ENCODE assay signal across 21 cellular contexts in the genomic region with DNA sequence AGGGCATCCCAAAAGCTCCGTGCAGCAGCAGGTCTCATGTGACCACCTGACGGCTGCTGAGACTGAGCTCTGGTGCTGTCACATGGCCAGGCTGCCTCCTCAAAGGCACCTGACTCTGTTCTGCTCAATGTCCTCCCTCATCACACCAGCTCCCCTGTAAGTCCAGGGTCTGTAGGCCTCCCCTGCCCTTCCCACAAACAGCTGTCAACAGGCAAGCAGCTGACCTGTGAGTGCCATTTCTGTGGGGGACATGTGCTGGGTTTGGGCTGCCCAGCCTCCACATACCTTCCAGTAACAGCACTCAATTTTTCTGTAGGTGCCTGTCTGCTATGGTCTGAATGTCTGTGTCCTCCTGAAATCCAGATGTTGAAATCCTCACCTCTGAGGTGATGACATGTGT. TPM values are rescaled to one million over a fixed set of nuclear protein-coding genes. Genes with fewer than 3 reads are reported as not detected.
A peak's percentile ranks its signal among the peaks of the same experiment; 100 is the strongest.
DNase-seq lines count a peak whose midpoint lies in the region; ATAC-seq, FAIRE-seq and TF ChIP-seq lines count a peak whose summit lies in the region.
"Had no signal": no experiment of that assay in that cellular context is flagged by ENCODE, and none has a peak within 500 bp of the region (broad histone marks: within the 10 kb centered on the region; RNA-seq: fewer than 3 reads in every experiment).

No MANE protein-coding gene starts in this region.

- H3K18ac ChIP-seq in H1 (ENCODE audit: extremely low read depth, low read length) = no peak overlapping the region

- H4K20me1 ChIP-seq in H1 (replicated peaks in 1 of 2; ENCODE audit: control insufficient read depth in 1 of 2, insufficient read depth in 2 of 2, low read length in 2 of 2) = peaks cover 6 to 15% of the 10 kb centered on the region in 2 experiments

- H3K36me3 ChIP-seq in H7 (replicated peaks; ENCODE audit: control insufficient read depth, insufficient read depth, low read length) (no peaks in the 10 kb centered on the region; the same call in 1 of the 2 replicates), H1 (ENCODE audit: control insufficient read depth in 2 of 4, insufficient read depth in 4 of 4, low read length in 3 of 4) (no peaks in the 10 kb centered on the region)
- H3K36me3 ChIP-seq: HAP-1 had no signal

- FAIRE-seq in H1 (lab: Jason Lieb, UNC) = no peak
- FAIRE-seq: G401.6, GM12892 had no signal

- H2AK5ac ChIP-seq in H1 (ENCODE audit: low read depth, low read length) = no peak overlapping the region

- no peak for TF ChIP-seq RAD21 in H1 (IDR thresholded peaks at IDR 0.05 in 1 of 2, conservative IDR thresholded peaks at IDR 0.05 in 1 of 2; ENCODE audit: low read depth in 2 of 2, low read length in 2 of 2)

- H4K8ac ChIP-seq in H1 (ENCODE audit: extremely low read depth, insufficient read depth, low read length) = peak overlapping the region; percentile 5; the same call in 1 of the 2 replicates

- peaks cover 16% of the 10 kb centered on the region for H3K9me3 Mint-ChIP-seq in activated naive CD4-positive, alpha-beta T cell treated with anti-CD3 and anti-CD28 coated beads, Interleukin-2, amount 10 ng/mL, durations not matched to agents 7 days and 5 days
- peaks cover 0 to 8% of the 10 kb centered on the region in 2 donors for H3K9me3 Mint-ChIP-seq in activated naive CD4-positive, alpha-beta T cell treated with anti-CD3 and anti-CD28 coated beads, Interleukin-2, amount 50 U/mL, for 72 hours
- no peaks in the 10 kb centered on the region for H3K9me3 Mint-ChIP-seq in stimulated activated naive B cell treated with anti-CD40 and anti-IgM and Interleukin-4, amounts not matched to agents 10 μg/mL and 1 μg/mL and 100 μg/mL, for 72 hours

- TF ChIP-seq CTCF in H1 (IDR thresholded peaks at IDR 0.05; ENCODE audit: control extremely low read depth in 1 of 3, insufficient read depth in 1 of 3, low read depth in 1 of 3, low read length in 3 of 3) = no peak

- no peak overlapping the region for H2BK5ac ChIP-seq in H1 (ENCODE audit: low read depth, low read length)

- H3K79me1 ChIP-seq in H1 (ENCODE audit: low read depth, low read length) = peaks cover 5% of the 10 kb centered on the region; the same call in 1 of the 2 replicates

- WGBS in H1 (ENCODE audit: extremely low coverage in 1 of 2, insufficient coverage in 1 of 2, insufficient read length in 1 of 2, insufficient replicate concordance in 2 of 2, low coverage in 1 of 2, low lambda C conversion rate in 2 of 2, missing lambda C conversion rate in 1 of 2), 2 experiments = 88% methylated on average over 2 of the region's 2 CpGs; no CpG with 5 or more reads in 1 of the 2 experiments

- TF ChIP-seq EP300 in H1 (IDR thresholded peaks at IDR 0.05; ENCODE audit: borderline replicate concordance in 1 of 2, low read depth in 2 of 2, low read length in 2 of 2) = no peak

- no peak overlapping the region for H3K27ac ChIP-seq in H1 (ENCODE audit: low read depth, low read length)
- H3K27ac ChIP-seq: C4-2B had no signal

- H3K4ac ChIP-seq in H1 (replicated peaks; ENCODE audit: insufficient read length, low read depth, low read length) = no peak overlapping the region

- no peaks in the 10 kb centered on the region for H3K23me2 ChIP-seq in H1 (ENCODE audit: low read depth, low read length)

- no peak overlapping the region for H2BK120ac ChIP-seq in H1 (replicated peaks; ENCODE audit: low read depth, low read length)

- H2AFZ ChIP-seq in H1 (ENCODE audit: low read length) = no peak overlapping the region
- H2AFZ ChIP-seq: GM23338 had no signal

- ATAC-seq in activated naive CD4-positive, alpha-beta T cell treated with anti-CD3 and anti-CD28 coated beads, Interleukin-2, amount 50 U/mL, for 72 hours = no peak
- ATAC-seq in stimulated activated naive B cell treated with anti-CD40 and anti-IgM and Interleukin-4, amounts not matched to agents 10 μg/mL and 1 μg/mL and 100 μg/mL, for 72 hours (replicated peaks) = no peak
- ATAC-seq in HG03159 (IDR thresholded peaks at IDR 0.05; ENCODE audit: unreplicated experiment) = no peak
- ATAC-seq: GM23338 had no signal

- peak overlapping the region; percentile 24 for H3K27ac Mint-ChIP-seq in activated naive CD4-positive, alpha-beta T cell treated with anti-CD3 and anti-CD28 coated beads, Interleukin-2, amount 10 ng/mL, durations not matched to agents 7 days and 5 days
- H3K27ac Mint-ChIP-seq in activated naive CD4-positive, alpha-beta T cell treated with anti-CD3 and anti-CD28 coated beads, Interleukin-2, amount 50 U/mL, for 72 hours = peak overlapping the region in 1 of 2 donors; percentile 77
- H3K27ac Mint-ChIP-seq in stimulated activated naive B cell treated with anti-CD40 and anti-IgM and Interleukin-4, amounts not matched to agents 10 μg/mL and 1 μg/mL and 100 μg/mL, for 72 hours = peak overlapping the region; percentile 51
- H3K27ac Mint-ChIP-seq: GM23338, HFFc6 had no signal

- H3K79me2 ChIP-seq in H1 (ENCODE audit: control insufficient read depth in 1 of 2, insufficient read depth in 2 of 2, low read length in 2 of 2) = peaks cover 0 to 26% of the 10 kb centered on the region in 2 experiments; a peak in 2 of 4 replicates

- H3K4me1 ChIP-seq in H1 (replicated peaks in 1 of 4; ENCODE audit: control insufficient read depth in 3 of 4, insufficient read depth in 4 of 4, low read length in 3 of 4) = peaks cover 0 to 3% (median 0%) of the 10 kb centered on the region in 4 experiments; a peak in 1 of 7 replicates
- H3K4me1 ChIP-seq: Caco-2 had no signal

- H2BK20ac ChIP-seq in H1 (ENCODE audit: low read length) = no peak overlapping the region

- H3K9me3 ChIP-seq in H1 (ENCODE audit: insufficient read depth in 2 of 2, low read depth in 1 of 2, low read length in 1 of 2) = peaks cover 0 to 2% of the 10 kb centered on the region in 2 experiments; a peak in 1 of 4 replicates
- H3K9me3 ChIP-seq: HAP-1 had no signal

- no peak for DNase-seq in activated naive CD4-positive, alpha-beta T cell treated with anti-CD3 and anti-CD28 coated beads, Interleukin-2, amount 10 ng/mL, durations not matched to agents 7 days and 5 days
- no peak for DNase-seq in activated naive CD4-positive, alpha-beta T cell treated with anti-CD3 and anti-CD28 coated beads, Interleukin-2, amount 50 U/mL, for 72 hours (ENCODE audit: low spot score in 2 of 2)
- DNase-seq in H7 (peak; percentile 10), H1 (ENCODE audit: low read depth in 1 of 2, low spot score in 2 of 2) (no peak), AML-193 (lab: John Stamatoyannopoulos, UW) (no peak), NCI-H1436 (lab: John Stamatoyannopoulos, UW) (no peak)
- DNase-seq in stimulated activated naive B cell treated with anti-CD40 and anti-IgM and Interleukin-4, amounts not matched to agents 10 μg/mL and 1 μg/mL and 100 μg/mL, for 72 hours = no peak
- DNase-seq: 8988T, Caco-2, DMS79, EL, HFFc6, IMR-90, KG1 had no signal

- CTCF ChIA-PET in activated naive CD4-positive, alpha-beta T cell treated with anti-CD3 and anti-CD28 coated beads, Interleukin-2, amount 10 ng/mL, durations not matched to agents 7 days and 5 days (lab: Charles Lee) = interaction anchor here (1.7 to 2.9 kb wide), 2 partner anchors 8 to 44 kb away, joined by 5 to 10 read pairs; no protein-coding TSS in a partner anchor
- CTCF ChIA-PET in H1 (lab: Charles Lee; ENCODE audit: partially characterized antibody) = interaction anchor here (0.7 to 8.5 kb wide), 5 partner anchors 9 to 307 kb away, joined by 3 to 77 read pairs (median 3); partner anchors contain the start of gene NUP210

- no peak overlapping the region for H3K4me2 ChIP-seq in H1 (ENCODE audit: insufficient read depth in 1 of 2, low read depth in 2 of 2, low read length in 2 of 2)
- H3K4me2 ChIP-seq: GM23338 had no signal

- no peak overlapping the region for H3K4me3 Mint-ChIP-seq in activated naive CD4-positive, alpha-beta T cell treated with anti-CD3 and anti-CD28 coated beads, Interleukin-2, amount 10 ng/mL, durations not matched to agents 7 days and 5 days
- no peak overlapping the region for H3K4me3 Mint-ChIP-seq in stimulated activated naive B cell treated with anti-CD40 and anti-IgM and Interleukin-4, amounts not matched to agents 10 μg/mL and 1 μg/mL and 100 μg/mL, for 72 hours
- H3K4me3 Mint-ChIP-seq: CD8-positive, alpha-beta memory T cell; GM23338; HFFc6 had no signal

- POLR2A ChIA-PET in H1 (lab: Charles Lee; ENCODE audit: partially characterized antibody) = interaction anchor here (1.5 kb wide), 1 partner anchor 10 kb away, joined by 5 read pairs; the partner anchor contains the start of gene NUP210

- no peaks in the 10 kb centered on the region for H3K27me3 Mint-ChIP-seq in activated naive CD4-positive, alpha-beta T cell treated with anti-CD3 and anti-CD28 coated beads, Interleukin-2, amount 10 ng/mL, durations not matched to agents 7 days and 5 days
- no peaks in the 10 kb centered on the region for H3K27me3 Mint-ChIP-seq in stimulated activated naive B cell treated with anti-CD40 and anti-IgM and Interleukin-4, amounts not matched to agents 10 μg/mL and 1 μg/mL and 100 μg/mL, for 72 hours

- H3K14ac ChIP-seq in H1 (ENCODE audit: insufficient read length) = no peak overlapping the region

- no peak overlapping the region for H3K9ac ChIP-seq in H1 (replicated peaks in 1 of 4; ENCODE audit: extremely low read depth in 1 of 4, low read depth in 3 of 4, low read length in 3 of 4)

- H3K36me3 Mint-ChIP-seq in activated naive CD4-positive, alpha-beta T cell treated with anti-CD3 and anti-CD28 coated beads, Interleukin-2, amount 10 ng/mL, durations not matched to agents 7 days and 5 days = peaks cover 46% of the 10 kb centered on the region
- peaks cover 0 to 26% of the 10 kb centered on the region in 2 donors for H3K36me3 Mint-ChIP-seq in activated naive CD4-positive, alpha-beta T cell treated with anti-CD3 and anti-CD28 coated beads, Interleukin-2, amount 50 U/mL, for 72 hours
- H3K36me3 Mint-ChIP-seq in stimulated activated naive B cell treated with anti-CD40 and anti-IgM and Interleukin-4, amounts not matched to agents 10 μg/mL and 1 μg/mL and 100 μg/mL, for 72 hours = peaks cover 18 to 39% of the 10 kb centered on the region in 2 donors

- H2BK15ac ChIP-seq in H1 (ENCODE audit: low read length) = no peak overlapping the region

- no peak for TF ChIP-seq POLR2A in H1 (IDR thresholded peaks at IDR 0.05; ENCODE audit: control extremely low read depth in 1 of 2, low read depth in 2 of 2, low read length in 2 of 2)

- H2BK12ac ChIP-seq in H1 (ENCODE audit: low read depth, low read length) = no peak overlapping the region

- H3K4me1 Mint-ChIP-seq in activated naive CD4-positive, alpha-beta T cell treated with anti-CD3 and anti-CD28 coated beads, Interleukin-2, amount 10 ng/mL, durations not matched to agents 7 days and 5 days = peaks cover 28% of the 10 kb centered on the region
- peaks cover 16 to 49% of the 10 kb centered on the region in 2 donors for H3K4me1 Mint-ChIP-seq in stimulated activated naive B cell treated with anti-CD40 and anti-IgM and Interleukin-4, amounts not matched to agents 10 μg/mL and 1 μg/mL and 100 μg/mL, for 72 hours

- no peak overlapping the region for H3K23ac ChIP-seq in H1 (ENCODE audit: insufficient read length)

- no peak overlapping the region for H3K56ac ChIP-seq in H1 (replicated peaks; ENCODE audit: insufficient read length, low read depth, low read length)

- no peak overlapping the region for H4K91ac ChIP-seq in H1 (replicated peaks; ENCODE audit: insufficient read length, low read length)

- H3K27me3 ChIP-seq in H7 (ENCODE audit: control insufficient read depth, insufficient read depth, low read length) (no peaks in the 10 kb centered on the region), H1 (replicated peaks in 1 of 4; ENCODE audit: control insufficient read depth in 3 of 4, extremely low read depth in 1 of 4, insufficient read depth in 3 of 4, low read length in 3 of 4) (no peaks in the 10 kb centered on the region)

- no peak overlapping the region for H3K4me3 ChIP-seq in H7 (ENCODE audit: insufficient read depth, low read depth, low read length)
- no peak overlapping the region for H3K4me3 ChIP-seq in H1 (ENCODE audit: extremely low read depth in 1 of 4, insufficient read depth in 2 of 4, low read depth in 3 of 4, low read length in 4 of 4)
- H3K4me3 ChIP-seq: GM23338, HAP-1 had no signal

- H4K5ac ChIP-seq in H1 (ENCODE audit: insufficient read length, low read depth, low read length) = no peak overlapping the region

RNA-seq across cellular contexts. Expression of gene NUP210, which starts 11.2 kb away (rescaled TPM):
- 100 to 1,000 TPM; 116 to 147 TPM for total RNA-seq in activated naive CD4-positive, alpha-beta T cell treated with anti-CD3 and anti-CD28 coated beads, Interleukin-2, amount 50 U/mL, for 72 hours
- total RNA-seq in H7 (2014; rRNA removed; shearing (Covaris generic)) = 40.1 and 50.3 TPM in 2 replicates
- total RNA-seq in H1 (2021; fragmentation: NEBNext Ultra II Directional; extraction: Animal tissue kit (Norgen Biotek cat#: 25700)) = 53.4 and 53.7 TPM in 2 replicates
- 51.0 and 55.0 TPM in 2 replicates for polyA plus RNA-seq in H1 (2011; rRNA removed)
- polyA plus RNA-seq in H1 (2011; cell fraction: cytosol; rRNA removed) = 22.7 TPM
- polyA plus RNA-seq in H1 (2011; cell fraction: nucleus; rRNA removed) = 90.7 TPM
- polyA plus RNA-seq in H1 (2012, experiment 1 of 2) = 30.8 to 56.3 TPM (median 45.4 TPM) in 4 replicates
- 30.0 TPM for polyA plus RNA-seq in H1 (2012, experiment 2 of 2)
- 84.7 TPM for polyA plus RNA-seq in H1 (2013, experiment 1 of 2)
- polyA plus RNA-seq in H1 (2013, experiment 2 of 2) = 65.1 TPM
- 49.2 and 89.2 TPM in 2 replicates for polyA minus RNA-seq in H1 (2011; rRNA and poly(A)+ RNA removed)
- polyA minus RNA-seq in H1 (2011; cell fraction: cytosol; rRNA and poly(A)+ RNA removed) = 32.7 TPM
- polyA minus RNA-seq in H1 (2011; cell fraction: nucleus; rRNA and poly(A)+ RNA removed) = 52.7 TPM
